12 cellular contexts compared by ENCODE assay signal in the genomic region with DNA sequence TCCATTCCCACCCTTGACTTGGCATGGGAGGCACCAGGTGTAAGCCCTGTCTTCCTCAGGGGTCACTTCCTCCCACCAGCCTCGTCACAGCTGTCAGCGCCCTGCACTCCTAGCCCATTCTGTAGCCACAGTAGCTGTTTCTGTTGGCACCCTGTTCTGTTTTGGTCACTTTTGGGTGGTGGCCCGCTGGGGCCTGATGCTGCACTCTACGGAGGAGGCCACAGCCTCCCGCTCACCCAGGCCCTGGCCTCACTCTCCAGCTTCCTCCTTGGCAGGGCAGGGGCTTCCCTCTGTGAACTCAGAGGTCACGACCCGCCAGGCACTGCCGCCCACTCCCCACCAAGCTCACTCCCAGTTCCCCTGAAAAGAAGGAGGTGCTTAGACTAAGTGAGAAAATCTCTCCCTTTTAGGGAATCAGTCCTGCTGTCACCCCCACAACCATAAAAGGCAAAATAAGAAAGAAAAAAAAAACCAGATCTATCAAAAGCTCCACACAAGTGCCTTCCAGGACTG.
DNase-seq lines count a peak whose midpoint lies in the region; ATAC-seq and TF ChIP-seq lines count a peak whose summit lies in the region.
"Had no signal": no experiment of that assay in that cellular context is flagged by ENCODE, and none has a peak within 500 bp of the region (broad histone marks: within the 10 kb centered on the region; RNA-seq: fewer than 3 reads in every experiment).

No MANE protein-coding gene starts in this region.

- no peak overlapping the region for H3K27ac ChIP-seq in brain microvascular endothelial cell
- no peak overlapping the region for H3K27ac ChIP-seq in RWPE1
- H3K27ac ChIP-seq in endodermal cell (ENCODE audit: low read depth, low read length), result no peak overlapping the region
- H3K27ac ChIP-seq: parathyroid adenoma had no signal

- H3K27me3 Mint-ChIP-seq in activated B cell treated with CpG ODN at 0.5 μM for 24 hours (no peaks in the 10 kb centered on the region), osteocyte (ENCODE audit: unreplicated experiment) (no peaks in the 10 kb centered on the region), endodermal cell (ENCODE audit: insufficient read depth) (peaks cover 4% of the 10 kb centered on the region)
- H3K27me3 Mint-ChIP-seq in activated CD4-positive, alpha-beta memory T cell treated with anti-CD3 and anti-CD28 coated beads, Interleukin-2, amount 10 ng/mL, durations not matched to agents 7 days and 5 days, result peaks cover 33% of the 10 kb centered on the region

- H3K4me1 ChIP-seq in endodermal cell (ENCODE audit: control insufficient read depth, insufficient read depth, low read length), result no peaks in the 10 kb centered on the region
- H3K4me1 ChIP-seq: parathyroid adenoma had no signal

- H3K9me3 Mint-ChIP-seq in activated B cell treated with CpG ODN at 0.5 μM for 24 hours, result no peaks in the 10 kb centered on the region
- H3K9me3 Mint-ChIP-seq in osteocyte (ENCODE audit: unreplicated experiment), result no peaks in the 10 kb centered on the region
- H3K9me3 Mint-ChIP-seq in endodermal cell, result no peaks in the 10 kb centered on the region
- no peaks in the 10 kb centered on the region for H3K9me3 Mint-ChIP-seq in activated CD4-positive, alpha-beta memory T cell treated with anti-CD3 and anti-CD28 coated beads, Interleukin-2, amount 10 ng/mL, durations not matched to agents 7 days and 5 days
- H3K9me3 Mint-ChIP-seq: CD8-positive, alpha-beta T cell had no signal

- H3K27ac Mint-ChIP-seq in activated B cell treated with CpG ODN at 0.5 μM for 24 hours (peak overlapping the region; percentile 90), osteocyte (ENCODE audit: unreplicated experiment) (peak overlapping the region; percentile 68), endodermal cell (no peak overlapping the region)
- H3K27ac Mint-ChIP-seq in activated CD4-positive, alpha-beta memory T cell treated with anti-CD3 and anti-CD28 coated beads, Interleukin-2, amount 10 ng/mL, durations not matched to agents 7 days and 5 days, result no peak overlapping the region

- H3K4me3 ChIP-seq in GM12864 (ENCODE audit: low read depth, low read length) (peak overlapping the region; percentile 44), brain microvascular endothelial cell (ENCODE audit: low read depth, low read length) (no peak overlapping the region), endodermal cell (ENCODE audit: low read length) (no peak overlapping the region)

- POLR2A ChIA-PET in activated B cell treated with CpG ODN at 0.5 μM for 24 hours (lab: Charles Lee) (interaction anchor here (0.8 to 3.1 kb wide), 13 partner anchors 8 to 927 kb away, joined by 3 to 26 read pairs (median 4); a partner anchor contains a TSS), RWPE1 (lab: Yijun Ruan, JAX; ENCODE audit: low non-redundant PET) (no interaction called here)
- POLR2A ChIA-PET in activated CD4-positive, alpha-beta memory T cell treated with anti-CD3 and anti-CD28 coated beads, Interleukin-2, amount 10 ng/mL, durations not matched to agents 7 days and 5 days (lab: Charles Lee), result no interaction called here

- no peaks in the 10 kb centered on the region for H3K9me3 ChIP-seq in endodermal cell (ENCODE audit: control insufficient read depth, low read length)

- H3K36me3 Mint-ChIP-seq in activated B cell treated with CpG ODN at 0.5 μM for 24 hours (ENCODE audit: low read depth), result no peaks in the 10 kb centered on the region
- H3K36me3 Mint-ChIP-seq in osteocyte (ENCODE audit: unreplicated experiment), result peaks cover 15% of the 10 kb centered on the region
- no peaks in the 10 kb centered on the region for H3K36me3 Mint-ChIP-seq in endodermal cell (ENCODE audit: low read depth)
- H3K36me3 Mint-ChIP-seq in activated CD4-positive, alpha-beta memory T cell treated with anti-CD3 and anti-CD28 coated beads, Interleukin-2, amount 10 ng/mL, durations not matched to agents 7 days and 5 days (ENCODE audit: low read depth), result no peaks in the 10 kb centered on the region
- H3K36me3 Mint-ChIP-seq: CD8-positive, alpha-beta T cell had no signal

- no peak for TF ChIP-seq CTCF in GM12864 (IDR thresholded peaks at IDR 0.05; ENCODE audit: low read depth, low read length, missing control alignments)
- no peak for TF ChIP-seq CTCF in activated B cell treated with CpG ODN at 0.5 μM for 24 hours (IDR thresholded peaks at IDR 0.05)
- TF ChIP-seq CTCF in osteocyte (IDR thresholded peaks at IDR 0.05), result no peak
- TF ChIP-seq CTCF in brain microvascular endothelial cell (IDR thresholded peaks at IDR 0.05; ENCODE audit: low read depth, low read length, missing control alignments), result no peak
- TF ChIP-seq CTCF in RWPE1 (conservative IDR thresholded peaks at IDR 0.05; ENCODE audit: low read depth), result no peak
- TF ChIP-seq CTCF in endodermal cell (conservative IDR thresholded peaks at IDR 0.05), result no peak

- H3K4me1 Mint-ChIP-seq in activated B cell treated with CpG ODN at 0.5 μM for 24 hours, result peaks cover 75% of the 10 kb centered on the region
- H3K4me1 Mint-ChIP-seq in osteocyte (ENCODE audit: unreplicated experiment), result peaks cover 39% of the 10 kb centered on the region
- H3K4me1 Mint-ChIP-seq in endodermal cell, result no peaks in the 10 kb centered on the region
- H3K4me1 Mint-ChIP-seq in activated CD4-positive, alpha-beta memory T cell treated with anti-CD3 and anti-CD28 coated beads, Interleukin-2, amount 10 ng/mL, durations not matched to agents 7 days and 5 days, result peaks cover 8% of the 10 kb centered on the region

- ATAC-seq in GM21447 (IDR thresholded peaks at IDR 0.05; ENCODE audit: unreplicated experiment) (peak; percentile 16), activated B cell treated with CpG ODN at 0.5 μM for 24 hours (ENCODE audit: low read depth) (no peak)

- DNase-seq in GM12864 (ENCODE audit: low read depth), result peak; percentile 42
- no peak for DNase-seq in activated B cell treated with CpG ODN at 0.5 μM for 24 hours
- DNase-seq in osteocyte (ENCODE audit: extremely low spot score, unreplicated experiment), result no peak
- DNase-seq in brain microvascular endothelial cell, result no peak
- no peak for DNase-seq in RWPE1 (ENCODE audit: low spot score)
- no peak for DNase-seq in endodermal cell
- no peak for DNase-seq in activated CD4-positive, alpha-beta memory T cell treated with anti-CD3 and anti-CD28 coated beads, Interleukin-2, amount 10 ng/mL, durations not matched to agents 7 days and 5 days
- DNase-seq: NCI-H510A; stimulated activated naive CD4-positive, alpha-beta T cell had no signal

- H3K36me3 ChIP-seq in brain microvascular endothelial cell (replicated peaks) (no peaks in the 10 kb centered on the region), endodermal cell (ENCODE audit: control insufficient read depth, insufficient read depth, low read length) (no peaks in the 10 kb centered on the region)

- H3K27me3 ChIP-seq in brain microvascular endothelial cell (replicated peaks), result no peaks in the 10 kb centered on the region
- no peaks in the 10 kb centered on the region for H3K27me3 ChIP-seq in endodermal cell (ENCODE audit: control insufficient read depth, insufficient read depth, low read length, poor library complexity, severe bottlenecking)

- CTCF ChIA-PET in activated B cell treated with CpG ODN at 0.5 μM for 24 hours (lab: Charles Lee), result no interaction called here
- CTCF ChIA-PET in RWPE1 (lab: Yijun Ruan, JAX), result no interaction called here
- CTCF ChIA-PET in activated CD4-positive, alpha-beta memory T cell treated with anti-CD3 and anti-CD28 coated beads, Interleukin-2, amount 10 ng/mL, durations not matched to agents 7 days and 5 days (lab: Charles Lee), result no interaction called here

- intact Hi-C loops in activated B cell treated with CpG ODN at 0.5 μM for 24 hours (cut with micrococcal nuclease), result loop anchor here (1.0 to 10.0 kb wide), 7 partner anchors 57 to 1531 kb away; a partner anchor contains a TSS

- H3K4me3 Mint-ChIP-seq in activated B cell treated with CpG ODN at 0.5 μM for 24 hours (peak overlapping the region; percentile 76), osteocyte (ENCODE audit: unreplicated experiment) (no peak overlapping the region), endodermal cell (no peak overlapping the region)
- no peak overlapping the region for H3K4me3 Mint-ChIP-seq in activated CD4-positive, alpha-beta memory T cell treated with anti-CD3 and anti-CD28 coated beads, Interleukin-2, amount 10 ng/mL, durations not matched to agents 7 days and 5 days

- in situ Hi-C loops in brain microvascular endothelial cell (cut with HindIII; ENCODE audit: low pct_ligation_motif_present, low sequenced_read_pairs), result no loop called here

- WGBS in endodermal cell (ENCODE audit: insufficient coverage in 1 of 2, insufficient read length in 1 of 2), 2 experiments, result 95 to 100% methylated on average over 1 to 8 of the region's 8 CpGs

- no peak overlapping the region for H3K9ac ChIP-seq in endodermal cell (ENCODE audit: extremely low read depth, low read length, poor library complexity, severe bottlenecking)
- H3K9ac ChIP-seq: parathyroid adenoma had no signal

Comparison
In these comparisons a context has a peak if more than half of its experiments do, and no peak if none do; other contexts are left out.
1. H3K27ac Mint-ChIP-seq: peak in activated B cell treated with CpG ODN at 0.5 μM for 24 hours (single experiment) and osteocyte (single experiment); none in endodermal cell (single experiment) and activated CD4-positive, alpha-beta memory T cell treated with anti-CD3 and anti-CD28 coated beads, Interleukin-2, amount 10 ng/mL, durations not matched to agents 7 days and 5 days (single experiment).